Comparison of ENCODE assay signal across 35 cellular contexts in genomic region chr10:70998086-70998485, GRCh38.
"Had no signal": no experiment of that assay in that cellular context is flagged by ENCODE, and none has a peak within 500 bp of the region (broad histone marks: within the 10 kb centered on the region; RNA-seq: fewer than 3 reads in every experiment).

No MANE protein-coding gene starts in this region.

- H3K36me3 Mint-ChIP-seq: activated CD4-positive, alpha-beta memory T cell treated with anti-CD3 and anti-CD28 coated beads for 36 hours; activated naive CD4-positive, alpha-beta T cell treated with anti-CD3 and anti-CD28 coated beads, Interleukin-2, amount 10 ng/mL, durations not matched to agents 7 days and 5 days; activated naive CD4-positive, alpha-beta T cell treated with anti-CD3 and anti-CD28 coated beads, Interleukin-2, amount 50 U/mL, for 24 hours; activated naive CD8-positive, alpha-beta T cell; activated naive CD8-positive, alpha-beta T cell treated with anti-CD3 and anti-CD28 coated beads, Interleukin-2, amount 10 ng/mL, durations not matched to agents 7 days and 5 days; brain had no signal

- H3K4me3 ChIP-seq: ascending aorta, cardiac muscle cell had no signal

- H3K36me3 ChIP-seq: ascending aorta, cardiac muscle cell had no signal

- H3K9me3 ChIP-seq: ascending aorta had no signal

- H3K27ac ChIP-seq: ascending aorta, cardiac muscle cell, VCaP had no signal

- H3K27ac Mint-ChIP-seq: activated CD4-positive, alpha-beta memory T cell treated with anti-CD3 and anti-CD28 coated beads for 36 hours; activated CD4-positive, alpha-beta T cell treated with anti-CD3 and anti-CD28 coated beads for 36 hours; activated CD4-positive, alpha-beta T cell treated with anti-CD3 and anti-CD28 coated beads, Interleukin-2, amount 10 ng/mL, durations not matched to agents 7 days and 5 days; activated CD8-positive, alpha-beta T cell treated with anti-CD3 and anti-CD28 coated beads for 36 hours; activated naive CD4-positive, alpha-beta T cell treated with anti-CD3 and anti-CD28 coated beads, Interleukin-2, amount 10 ng/mL, durations not matched to agents 7 days and 5 days; activated naive CD4-positive, alpha-beta T cell treated with anti-CD3 and anti-CD28 coated beads, Interleukin-2, amount 50 U/mL, for 24 hours; activated naive CD8-positive, alpha-beta T cell; activated naive CD8-positive, alpha-beta T cell treated with anti-CD3 and anti-CD28 coated beads, Interleukin-2, amount 10 ng/mL, durations not matched to agents 7 days and 5 days; activated naive CD8-positive, alpha-beta T cell treated with anti-CD3 and anti-CD28 coated beads, Interleukin-2, amount 50 U/mL, for 24 hours; activated T-cell treated with anti-CD3 and anti-CD28 coated beads, Interleukin-2, amount 50 U/mL, for 24 hours; activated T-helper 2 cell treated with anti-CD3 and anti-CD28 coated beads, Interferon-gamma antibody, Interleukin-2, Interleukin-4, amounts not matched to agents 10 μg/mL and 5 μg/mL and 100 μg/mL, durations not matched to agents 14 hours and 24 hours and 36 hours; T-helper 1 cell treated with Interleukin-12 subunit alpha and Interleukin-12 subunit beta and Interleukin-4 antibody, amounts not matched to agents 30 μg/mL and 1 μg/mL, for 36 hours; T-helper 2 cell treated with Interferon-gamma antibody and Interleukin-4, amounts not matched to agents 5 μg/mL and 100 μg/mL, for 36 hours had no signal

- ATAC-seq: activated CD4-positive, alpha-beta T cell treated with anti-CD3 and anti-CD28 coated beads for 36 hours; activated CD4-positive, CD25-positive, alpha-beta regulatory T cell treated with anti-CD3 and anti-CD28 coated beads, Interleukin-2, amount 50 U/mL, for 24 hours; activated CD8-positive, alpha-beta T cell treated with anti-CD3 and anti-CD28 coated beads for 36 hours; activated naive CD8-positive, alpha-beta T cell treated with anti-CD3 and anti-CD28 coated beads, Interleukin-2, amount 50 U/mL, for 24 hours had no signal

- H3K9me3 Mint-ChIP-seq: activated CD4-positive, alpha-beta memory T cell treated with anti-CD3 and anti-CD28 coated beads for 36 hours; activated CD4-positive, alpha-beta T cell treated with anti-CD3 and anti-CD28 coated beads, Interleukin-2, amount 10 ng/mL, durations not matched to agents 7 days and 5 days; activated naive CD8-positive, alpha-beta T cell treated with anti-CD3 and anti-CD28 coated beads, Interleukin-2, amount 10 ng/mL, durations not matched to agents 7 days and 5 days; activated T-cell treated with anti-CD3 and anti-CD28 coated beads, Interleukin-2, amount 50 U/mL, for 24 hours; activated T-helper 2 cell treated with anti-CD3 and anti-CD28 coated beads, Interferon-gamma antibody, Interleukin-2, Interleukin-4, amounts not matched to agents 10 μg/mL and 5 μg/mL and 100 μg/mL, durations not matched to agents 14 hours and 24 hours and 36 hours; central memory CD8-positive, alpha-beta T cell; T-helper 1 cell treated with Interleukin-12 subunit alpha and Interleukin-12 subunit beta and Interleukin-4 antibody, amounts not matched to agents 30 μg/mL and 1 μg/mL, for 36 hours; T-helper 2 cell treated with Interferon-gamma antibody and Interleukin-4, amounts not matched to agents 5 μg/mL and 100 μg/mL, for 36 hours had no signal

- H3K4me1 Mint-ChIP-seq: activated CD4-positive, alpha-beta T cell treated with anti-CD3 and anti-CD28 coated beads for 36 hours; activated CD4-positive, alpha-beta T cell treated with anti-CD3 and anti-CD28 coated beads, Interleukin-2, amount 10 ng/mL, durations not matched to agents 7 days and 5 days; activated naive CD4-positive, alpha-beta T cell treated with anti-CD3 and anti-CD28 coated beads, Interleukin-2, amount 10 ng/mL, durations not matched to agents 7 days and 5 days; activated naive CD4-positive, alpha-beta T cell treated with anti-CD3 and anti-CD28 coated beads, Interleukin-2, amount 50 U/mL, for 24 hours; activated naive CD8-positive, alpha-beta T cell treated with anti-CD3 and anti-CD28 coated beads, Interleukin-2, amount 10 ng/mL, durations not matched to agents 7 days and 5 days; activated naive CD8-positive, alpha-beta T cell treated with anti-CD3 and anti-CD28 coated beads, Interleukin-2, amount 50 U/mL, for 24 hours; central memory CD8-positive, alpha-beta T cell had no signal

- H3K27me3 ChIP-seq: ascending aorta, cardiac muscle cell had no signal

- H3K4me3 Mint-ChIP-seq: activated CD4-positive, alpha-beta memory T cell treated with anti-CD3 and anti-CD28 coated beads for 36 hours; activated CD4-positive, alpha-beta T cell treated with anti-CD3 and anti-CD28 coated beads for 36 hours; activated CD4-positive, alpha-beta T cell treated with anti-CD3 and anti-CD28 coated beads, Interleukin-2, amount 10 ng/mL, durations not matched to agents 7 days and 5 days; activated CD8-positive, alpha-beta T cell treated with anti-CD3 and anti-CD28 coated beads for 36 hours; activated naive CD4-positive, alpha-beta T cell treated with anti-CD3 and anti-CD28 coated beads, Interleukin-2, amount 10 ng/mL, durations not matched to agents 7 days and 5 days; activated naive CD4-positive, alpha-beta T cell treated with anti-CD3 and anti-CD28 coated beads, Interleukin-2, amount 50 U/mL, for 24 hours; activated naive CD8-positive, alpha-beta T cell; activated naive CD8-positive, alpha-beta T cell treated with anti-CD3 and anti-CD28 coated beads, Interleukin-2, amount 10 ng/mL, durations not matched to agents 7 days and 5 days; activated naive CD8-positive, alpha-beta T cell treated with anti-CD3 and anti-CD28 coated beads, Interleukin-2, amount 50 U/mL, for 24 hours; activated T-cell treated with anti-CD3 and anti-CD28 coated beads, Interleukin-2, amount 50 U/mL, for 24 hours; brain; central memory CD8-positive, alpha-beta T cell; T-helper 1 cell treated with Interleukin-12 subunit alpha and Interleukin-12 subunit beta and Interleukin-4 antibody, amounts not matched to agents 30 μg/mL and 1 μg/mL, for 36 hours; T-helper 2 cell treated with Interferon-gamma antibody and Interleukin-4, amounts not matched to agents 5 μg/mL and 100 μg/mL, for 36 hours had no signal

- DNase-seq: activated CD4-positive, alpha-beta memory T cell treated with anti-CD3 and anti-CD28 coated beads for 36 hours; activated CD4-positive, alpha-beta T cell treated with anti-CD3 and anti-CD28 coated beads for 1 hour; activated CD4-positive, alpha-beta T cell treated with anti-CD3 and anti-CD28 coated beads for 36 hours; activated CD4-positive, alpha-beta T cell treated with anti-CD3 and anti-CD28 coated beads for 48 hours; activated CD4-positive, alpha-beta T cell treated with anti-CD3 and anti-CD28 coated beads, Interleukin-2, amount 10 ng/mL, durations not matched to agents 7 days and 5 days; activated CD4-positive, CD25-positive, alpha-beta regulatory T cell; activated CD8-positive, alpha-beta memory T cell treated with anti-CD3 and anti-CD28 coated beads, Interleukin-2, amount 50 U/mL, for 48 hours; activated CD8-positive, alpha-beta T cell treated with anti-CD3 and anti-CD28 coated beads for 36 hours; activated effector memory CD4-positive, alpha-beta T cell treated with Interleukin-2 at 50 U/mL for 16 hours; activated gamma-delta T cell; activated naive CD4-positive, alpha-beta T cell treated with anti-CD3 and anti-CD28 coated beads, Interleukin-2, amount 10 ng/mL, durations not matched to agents 7 days and 5 days; activated naive CD4-positive, alpha-beta T cell treated with Interleukin-2 at 50 U/mL for 16 hours; activated naive CD8-positive, alpha-beta T cell treated with anti-CD3 and anti-CD28 coated beads, Interleukin-2, amount 10 ng/mL, durations not matched to agents 7 days and 5 days; activated naive CD8-positive, alpha-beta T cell treated with anti-CD3 and anti-CD28 coated beads, Interleukin-2, amount 50 U/mL, for 24 hours; activated T-cell treated with anti-CD3 and anti-CD28 coated beads, Interleukin-2, amount 50 U/mL, for 24 hours; activated T-cell treated with anti-CD3 and anti-CD28 coated beads, Interleukin-2, amount 50 U/mL, for 48 hours; amygdala; anterior cingulate cortex; caudate nucleus; SW 1271; T-helper 1 cell; T-helper 2 cell; T-helper 9 cell had no signal

- FAIRE-seq: TTC549 had no signal

- H3K4me1 ChIP-seq: ascending aorta had no signal
